In the genomic region with DNA sequence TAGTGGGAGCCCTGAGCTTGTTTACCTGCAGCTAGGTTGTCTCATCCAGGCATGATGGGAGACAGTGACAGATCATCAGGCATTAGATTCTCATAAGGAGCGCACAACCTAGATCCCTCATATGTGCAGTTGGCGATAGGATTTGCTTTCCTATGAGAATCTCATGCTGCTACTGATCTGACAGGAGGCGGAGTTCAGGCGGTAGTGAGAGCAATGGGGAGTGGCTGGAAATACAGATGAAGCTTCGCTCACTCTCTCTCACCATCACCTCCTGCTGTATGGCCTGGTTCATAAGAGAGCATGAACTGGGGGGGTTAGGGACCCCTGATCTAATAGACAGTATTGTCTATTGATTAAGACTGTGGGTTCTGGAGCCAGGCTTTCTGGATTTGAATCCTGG, we compare ENCODE assay signal across 30 cellular contexts.
"Had no signal": no experiment of that assay in that cellular context is flagged by ENCODE, and none has a peak within 500 bp of the region (broad histone marks: within the 10 kb centered on the region; RNA-seq: fewer than 3 reads in every experiment).

No MANE protein-coding gene starts in this region.

- ATAC-seq: activated naive CD4-positive, alpha-beta T cell treated with anti-CD3 and anti-CD28 coated beads, Interleukin-2, amount 50 U/mL, for 72 hours; activated naive CD8-positive, alpha-beta T cell treated with anti-CD3 and anti-CD28 coated beads, Interleukin-2, amount 50 U/mL, for 24 hours; activated T-cell treated with anti-CD3 and anti-CD28 coated beads, Interleukin-2, amount 50 U/mL, for 4 hours; activated T-cell treated with anti-CD3 and anti-CD28 coated beads, Interleukin-2, amount 50 U/mL, for 72 hours; activated T-helper 17 cell treated with anti-CD3 and anti-CD28 coated beads, Interleukin-2, amount 50 U/mL, for 72 hours; body of pancreas had no signal

- H3K4me3 ChIP-seq: adrenal gland, ascending aorta, body of pancreas, breast epithelium, cardiac muscle cell had no signal

- H3K4me1 ChIP-seq: breast epithelium had no signal

- H3K27me3 ChIP-seq: adrenal gland, ascending aorta, body of pancreas, brain microvascular endothelial cell, breast epithelium, cardiac muscle cell had no signal

- DNase-seq: activated effector memory CD4-positive, alpha-beta T cell treated with anti-CD3 and anti-CD28 coated beads, Interleukin-2, amount 50 U/mL, for 16 hours; activated effector memory CD4-positive, alpha-beta T cell treated with Interleukin-2 at 50 U/mL for 16 hours; activated gamma-delta T cell; activated gamma-delta T cell treated with Interleukin-2 at 50 U/mL for 16 hours; activated naive CD4-positive, alpha-beta T cell; activated naive CD4-positive, alpha-beta T cell treated with anti-CD3 and anti-CD28 coated beads for 36 hours; activated naive CD4-positive, alpha-beta T cell treated with anti-CD3 and anti-CD28 coated beads, Interleukin-2, amount 10 ng/mL, durations not matched to agents 7 days and 5 days; activated naive CD4-positive, alpha-beta T cell treated with anti-CD3 and anti-CD28 coated beads, Interleukin-2, amount 50 U/mL, for 16 hours; activated naive CD4-positive, alpha-beta T cell treated with Interleukin-2 at 50 U/mL for 16 hours; activated naive CD8-positive, alpha-beta T cell treated with anti-CD3 and anti-CD28 coated beads for 36 hours; activated naive CD8-positive, alpha-beta T cell treated with anti-CD3 and anti-CD28 coated beads, Interleukin-2, amount 10 ng/mL, durations not matched to agents 7 days and 5 days; activated naive CD8-positive, alpha-beta T cell treated with anti-CD3 and anti-CD28 coated beads, Interleukin-2, amount 50 U/mL, for 24 hours; activated T-cell treated with anti-CD3 and anti-CD28 coated beads, Interleukin-2, amount 50 U/mL, for 4 hours; activated T-cell treated with anti-CD3 and anti-CD28 coated beads, Interleukin-2, amount 50 U/mL, for 48 hours; activated T-cell treated with anti-CD3 and anti-CD28 coated beads, Interleukin-2, amount 50 U/mL, for 72 hours; adrenal gland; amniotic stem cell; amygdala; anterior cingulate cortex; aorta; body of pancreas; brain microvascular endothelial cell; caudate nucleus; central memory CD4-positive, alpha-beta T cell; cerebellar nuclear complex had no signal

- H3K9me3 ChIP-seq: adrenal gland, ascending aorta, body of pancreas, breast epithelium had no signal

- H3K27ac ChIP-seq: adrenal gland, ascending aorta, body of pancreas, brain microvascular endothelial cell, breast epithelium, cardiac muscle cell had no signal

- H3K36me3 ChIP-seq: breast epithelium had no signal
